Comparison of ENCODE assay signal across 8 cellular contexts in genomic region chr4:183504064-183504929, GRCh38. TPM values are rescaled to one million over a fixed set of nuclear protein-coding genes. Genes with fewer than 3 reads are reported as not detected.
DNase-seq lines count a peak whose midpoint lies in the region; ATAC-seq, FAIRE-seq and TF ChIP-seq lines count a peak whose summit lies in the region.

No MANE protein-coding gene starts in this region.

- H4K20me1 ChIP-seq in H1 (replicated peaks in 1 of 2; ENCODE audit: control insufficient read depth in 1 of 2, insufficient read depth in 2 of 2, low read length in 2 of 2): peaks cover 3 to 5% of the 10 kb centered on the region in 2 experiments

- peak overlapping the region; percentile 77 for H3K56ac ChIP-seq in H1 (replicated peaks; ENCODE audit: insufficient read length, low read depth, low read length)

- H4K8ac ChIP-seq in H1 (ENCODE audit: extremely low read depth, insufficient read depth, low read length): peak overlapping the region; percentile 98

- ATAC-seq in GM21360 (IDR thresholded peaks at IDR 0.05; ENCODE audit: unreplicated experiment): peak; percentile 67
- peak; percentile 81 for ATAC-seq in activated CD8-positive, alpha-beta memory T cell treated with anti-CD3 and anti-CD28 coated beads, Interleukin-2, amount 10 ng/mL, durations not matched to agents 7 days and 5 days

- 2% methylated on average over 66 of the region's 106 CpGs; no CpG with 5 or more reads in 1 of the 2 experiments for WGBS in H1 (ENCODE audit: extremely low coverage in 1 of 2, insufficient coverage in 1 of 2, insufficient read length in 1 of 2, insufficient replicate concordance in 2 of 2, low coverage in 1 of 2, low lambda C conversion rate in 2 of 2, missing lambda C conversion rate in 1 of 2), 2 experiments

- no peaks in the 10 kb centered on the region for H3K9me3 Mint-ChIP-seq in activated CD8-positive, alpha-beta memory T cell treated with anti-CD3 and anti-CD28 coated beads, Interleukin-2, amount 10 ng/mL, durations not matched to agents 7 days and 5 days (ENCODE audit: low read depth)

- 0 out of 3 replicates have a peak, but pooled peaks of 1 of the 2 experiments have one; percentile 48 for TF ChIP-seq EP300 in H1 (IDR thresholded peaks at IDR 0.05; ENCODE audit: borderline replicate concordance in 1 of 2, low read depth in 2 of 2, low read length in 2 of 2)

- H3K4me3 ChIP-seq in H1 (ENCODE audit: extremely low read depth in 1 of 4, insufficient read depth in 2 of 4, low read depth in 3 of 4, low read length in 4 of 4): peak overlapping the region; percentile 73 to 100 (median 90)

- TF ChIP-seq POLR2A in H1 (IDR thresholded peaks at IDR 0.05; ENCODE audit: control extremely low read depth in 1 of 2, low read depth in 2 of 2, low read length in 2 of 2): peak; percentile 77 to 83

- H2AK5ac ChIP-seq in H1 (ENCODE audit: low read depth, low read length): no peak overlapping the region

- no peak overlapping the region for H2BK20ac ChIP-seq in H1 (ENCODE audit: low read length)

- peak overlapping the region; percentile 70 to 93 (median 88) for H3K9ac ChIP-seq in H1 (replicated peaks in 1 of 4; ENCODE audit: extremely low read depth in 1 of 4, low read depth in 3 of 4, low read length in 3 of 4)

- peaks cover 39% of the 10 kb centered on the region for H3K4me1 Mint-ChIP-seq in activated CD8-positive, alpha-beta memory T cell treated with anti-CD3 and anti-CD28 coated beads, Interleukin-2, amount 10 ng/mL, durations not matched to agents 7 days and 5 days

- H3K23ac ChIP-seq in H1 (ENCODE audit: insufficient read length): no peak overlapping the region

- no peak overlapping the region for H2BK15ac ChIP-seq in H1 (ENCODE audit: low read length)

- peak overlapping the region; percentile 95 for H3K4me3 Mint-ChIP-seq in activated CD8-positive, alpha-beta memory T cell treated with anti-CD3 and anti-CD28 coated beads, Interleukin-2, amount 10 ng/mL, durations not matched to agents 7 days and 5 days

- TF ChIP-seq CTCF in H1 (IDR thresholded peaks at IDR 0.05; ENCODE audit: control extremely low read depth in 1 of 3, insufficient read depth in 1 of 3, low read depth in 1 of 3, low read length in 3 of 3): peak in 1 of 3 experiments; percentile 1; a peak in 1 of 4 replicates

- H3K36me3 Mint-ChIP-seq in activated CD8-positive, alpha-beta memory T cell treated with anti-CD3 and anti-CD28 coated beads, Interleukin-2, amount 10 ng/mL, durations not matched to agents 7 days and 5 days: peaks cover 1% of the 10 kb centered on the region

- H2BK5ac ChIP-seq in H1 (ENCODE audit: low read depth, low read length): peak overlapping the region; percentile 88

- H3K9me3 ChIP-seq in H1 (ENCODE audit: insufficient read depth in 2 of 2, low read depth in 1 of 2, low read length in 1 of 2): no peaks in the 10 kb centered on the region

- peaks cover 0 to 5% (median 1%) of the 10 kb centered on the region in 4 experiments; a peak in 2 of 7 replicates for H3K4me1 ChIP-seq in H1 (replicated peaks in 1 of 4; ENCODE audit: control insufficient read depth in 3 of 4, insufficient read depth in 4 of 4, low read length in 3 of 4)

- no peak for FAIRE-seq in H1 (lab: Jason Lieb, UNC)

- POLR2A ChIA-PET in H1 (lab: Charles Lee; ENCODE audit: partially characterized antibody): interaction anchor here (0.5 to 3.7 kb wide), 13 partner anchors 9 to 583 kb away, joined by 3 to 22 read pairs (median 3); partner anchors contain the start of genes CDKN2AIP and WWC2

- no peak overlapping the region for H3K14ac ChIP-seq in H1 (ENCODE audit: insufficient read length)

- CTCF ChIA-PET in activated CD8-positive, alpha-beta memory T cell treated with anti-CD3 and anti-CD28 coated beads, Interleukin-2, amount 10 ng/mL, durations not matched to agents 7 days and 5 days (lab: Charles Lee): interaction anchor here (1.0 to 1.8 kb wide), 12 partner anchors 11 to 760 kb away, joined by 3 to 7 read pairs (median 4); partner anchors contain the start of gene CDKN2AIP
- CTCF ChIA-PET in H1 (lab: Charles Lee; ENCODE audit: partially characterized antibody): interaction anchor here (3.5 kb wide), 1 partner anchor 96 kb away, joined by 10 read pairs; no protein-coding TSS in a partner anchor

- H2BK12ac ChIP-seq in H1 (ENCODE audit: low read depth, low read length): no peak overlapping the region

- peak overlapping the region; percentile 60; the same call in 1 of the 2 replicates for H2AFZ ChIP-seq in H1 (ENCODE audit: low read length)

- peak overlapping the region; percentile 96 for H4K5ac ChIP-seq in H1 (ENCODE audit: insufficient read length, low read depth, low read length)

- H3K27me3 Mint-ChIP-seq in activated CD8-positive, alpha-beta memory T cell treated with anti-CD3 and anti-CD28 coated beads, Interleukin-2, amount 10 ng/mL, durations not matched to agents 7 days and 5 days: no peaks in the 10 kb centered on the region

- peaks cover 3 to 42% of the 10 kb centered on the region in 2 experiments; a peak in 3 of 4 replicates for H3K79me2 ChIP-seq in H1 (ENCODE audit: control insufficient read depth in 1 of 2, insufficient read depth in 2 of 2, low read length in 2 of 2)

- no peak overlapping the region for H2BK120ac ChIP-seq in H1 (replicated peaks; ENCODE audit: low read depth, low read length)

- peak overlapping the region; percentile 91 for H4K91ac ChIP-seq in H1 (replicated peaks; ENCODE audit: insufficient read length, low read length)

- no peaks in the 10 kb centered on the region for H3K36me3 ChIP-seq in H1 (ENCODE audit: control insufficient read depth in 2 of 4, insufficient read depth in 4 of 4, low read length in 3 of 4)

- TF ChIP-seq RAD21 in H1 (IDR thresholded peaks at IDR 0.05 in 1 of 2, conservative IDR thresholded peaks at IDR 0.05 in 1 of 2; ENCODE audit: low read depth in 2 of 2, low read length in 2 of 2): peak; percentile 7 to 37; a peak in 3 of 4 replicates

- no peaks in the 10 kb centered on the region for H3K27me3 ChIP-seq in H1 (replicated peaks in 1 of 4; ENCODE audit: control insufficient read depth in 3 of 4, extremely low read depth in 1 of 4, insufficient read depth in 3 of 4, low read length in 3 of 4)

- peak overlapping the region; percentile 69 for H3K4ac ChIP-seq in H1 (replicated peaks; ENCODE audit: insufficient read length, low read depth, low read length)

- H3K18ac ChIP-seq in H1 (ENCODE audit: extremely low read depth, low read length): peak overlapping the region; percentile 97

- H3K27ac ChIP-seq in H1 (ENCODE audit: low read depth, low read length): peak overlapping the region; percentile 95

- peaks cover 10% of the 10 kb centered on the region for H3K23me2 ChIP-seq in H1 (ENCODE audit: low read depth, low read length)

- H3K79me1 ChIP-seq in H1 (ENCODE audit: low read depth, low read length): no peaks in the 10 kb centered on the region

- H3K4me2 ChIP-seq in H1 (ENCODE audit: insufficient read depth in 1 of 2, low read depth in 2 of 2, low read length in 2 of 2): peak overlapping the region; percentile 87 to 96

- H3K27ac Mint-ChIP-seq in activated CD8-positive, alpha-beta memory T cell treated with anti-CD3 and anti-CD28 coated beads, Interleukin-2, amount 10 ng/mL, durations not matched to agents 7 days and 5 days: peak overlapping the region; percentile 96

- DNase-seq in COR-L47 (lab: John Stamatoyannopoulos, UW) (peak; percentile 98), HT1080 (ENCODE audit: low read depth) (peak; percentile 98), NOMO-1 (lab: John Stamatoyannopoulos, UW; ENCODE audit: unreplicated experiment in 2 of 2) (peak; percentile 95 to 99), H1 (ENCODE audit: low read depth in 1 of 2, low spot score in 2 of 2) (peak; percentile 91 to 99), mesenteric fat pad (ENCODE audit: low spot score) (peak; percentile 100)
- DNase-seq in activated CD8-positive, alpha-beta memory T cell treated with anti-CD3 and anti-CD28 coated beads, Interleukin-2, amount 10 ng/mL, durations not matched to agents 7 days and 5 days: peak; percentile 99
- peak; percentile 97 for DNase-seq in stimulated activated CD8-positive, alpha-beta memory T cell treated with anti-CD3 and anti-CD28 coated beads, Interleukin-15, amount 100 ng/mL, for 24 hours (ENCODE audit: low read depth)

TF ChIP-seq in H1, 55 proteins besides CTCF, POLR2A, EP300 and RAD21 (continues in another document):
- TF ChIP-seq MAFK (IDR thresholded peaks at IDR 0.05; ENCODE audit: low read depth, low read length) (no peak), ASH2L (IDR thresholded peaks at IDR 0.05; ENCODE audit: low read length) (no peak)

RNA-seq across cellular contexts. Expression of gene ING2, which starts 0.6 kb away (rescaled TPM):
- 14.0 and 25.4 TPM in 2 replicates for total RNA-seq in HT1080 (2014; rRNA removed; shearing (Covaris generic))
- polyA plus RNA-seq in HT1080 (2015; cell fraction: cytosol; rRNA removed): 23.3 and 24.9 TPM in 2 replicates
- 7.8 and 8.2 TPM in 2 replicates for polyA plus RNA-seq in HT1080 (2015; cell fraction: nucleus; rRNA removed)
- total RNA-seq in activated CD8-positive, alpha-beta memory T cell treated with anti-CD3 and anti-CD28 coated beads, Interleukin-2, amount 10 ng/mL, durations not matched to agents 7 days and 5 days: 10 to 100 TPM; 11.4 to 12.4 TPM
- total RNA-seq in H1 (2021; fragmentation: NEBNext Ultra II Directional; extraction: Animal tissue kit (Norgen Biotek cat#: 25700)): 14.8 and 16.1 TPM in 2 replicates
- polyA plus RNA-seq in H1 (2011; rRNA removed): 5.1 and 5.7 TPM in 2 replicates
- polyA plus RNA-seq in H1 (2011; cell fraction: cytosol; rRNA removed): 15.3 TPM
- polyA plus RNA-seq in H1 (2011; cell fraction: nucleus; rRNA removed): 4.0 TPM
- polyA plus RNA-seq in H1 (2012, experiment 1 of 2): 15.0 to 20.4 TPM (median 17.0 TPM) in 4 replicates
- 4.2 TPM for polyA plus RNA-seq in H1 (2012, experiment 2 of 2)
- polyA plus RNA-seq in H1 (2013, experiment 1 of 2): 19.0 TPM
- polyA plus RNA-seq in H1 (2013, experiment 2 of 2): 20.5 TPM
- polyA minus RNA-seq in H1 (2011; rRNA and poly(A)+ RNA removed): 1.9 and 2.3 TPM in 2 replicates
- 6.2 TPM for polyA minus RNA-seq in H1 (2011; cell fraction: cytosol; rRNA and poly(A)+ RNA removed)
- polyA minus RNA-seq in H1 (2011; cell fraction: nucleus; rRNA and poly(A)+ RNA removed): 5.1 TPM
- 6.9 TPM for total RNA-seq in mesenteric fat pad

RNA-seq across cellular contexts. Expression of gene CDKN2AIP, which starts 59.9 kb away (rescaled TPM):
- total RNA-seq in HT1080 (2014; rRNA removed; shearing (Covaris generic)): 18.9 and 23.8 TPM in 2 replicates
- polyA plus RNA-seq in HT1080 (2015; cell fraction: cytosol; rRNA removed): 18.4 and 20.4 TPM in 2 replicates
- 25.4 and 25.6 TPM in 2 replicates for polyA plus RNA-seq in HT1080 (2015; cell fraction: nucleus; rRNA removed)
- 10 to 100 TPM; 27.8 to 28.8 TPM for total RNA-seq in activated CD8-positive, alpha-beta memory T cell treated with anti-CD3 and anti-CD28 coated beads, Interleukin-2, amount 10 ng/mL, durations not matched to agents 7 days and 5 days
- 14.0 and 14.8 TPM in 2 replicates for total RNA-seq in H1 (2021; fragmentation: NEBNext Ultra II Directional; extraction: Animal tissue kit (Norgen Biotek cat#: 25700))
- 5.5 and 6.0 TPM in 2 replicates for polyA plus RNA-seq in H1 (2011; rRNA removed)
- 8.4 TPM for polyA plus RNA-seq in H1 (2011; cell fraction: cytosol; rRNA removed)
- polyA plus RNA-seq in H1 (2011; cell fraction: nucleus; rRNA removed): 5.4 TPM
- polyA plus RNA-seq in H1 (2012, experiment 1 of 2): 8.6 to 11.5 TPM (median 9.3 TPM) in 4 replicates
- 1.3 TPM for polyA plus RNA-seq in H1 (2012, experiment 2 of 2)
- 7.6 TPM for polyA plus RNA-seq in H1 (2013, experiment 1 of 2)
- 7.5 TPM for polyA plus RNA-seq in H1 (2013, experiment 2 of 2)
- 6.5 and 15.2 TPM in 2 replicates for polyA minus RNA-seq in H1 (2011; rRNA and poly(A)+ RNA removed)
- polyA minus RNA-seq in H1 (2011; cell fraction: cytosol; rRNA and poly(A)+ RNA removed): 10.6 TPM
- polyA minus RNA-seq in H1 (2011; cell fraction: nucleus; rRNA and poly(A)+ RNA removed): 21.9 TPM
- 8.1 TPM for total RNA-seq in mesenteric fat pad

Comparison
In these comparisons a context has a peak if more than half of its experiments do, and no peak if none do; other contexts are left out.
1. Peak in every context shown above with its lines: DNase-seq, ATAC-seq, H3K4me3 ChIP-seq and H3K27ac ChIP-seq.